Comparison of ENCODE assay signal across 11 cellular contexts in the genomic region with DNA sequence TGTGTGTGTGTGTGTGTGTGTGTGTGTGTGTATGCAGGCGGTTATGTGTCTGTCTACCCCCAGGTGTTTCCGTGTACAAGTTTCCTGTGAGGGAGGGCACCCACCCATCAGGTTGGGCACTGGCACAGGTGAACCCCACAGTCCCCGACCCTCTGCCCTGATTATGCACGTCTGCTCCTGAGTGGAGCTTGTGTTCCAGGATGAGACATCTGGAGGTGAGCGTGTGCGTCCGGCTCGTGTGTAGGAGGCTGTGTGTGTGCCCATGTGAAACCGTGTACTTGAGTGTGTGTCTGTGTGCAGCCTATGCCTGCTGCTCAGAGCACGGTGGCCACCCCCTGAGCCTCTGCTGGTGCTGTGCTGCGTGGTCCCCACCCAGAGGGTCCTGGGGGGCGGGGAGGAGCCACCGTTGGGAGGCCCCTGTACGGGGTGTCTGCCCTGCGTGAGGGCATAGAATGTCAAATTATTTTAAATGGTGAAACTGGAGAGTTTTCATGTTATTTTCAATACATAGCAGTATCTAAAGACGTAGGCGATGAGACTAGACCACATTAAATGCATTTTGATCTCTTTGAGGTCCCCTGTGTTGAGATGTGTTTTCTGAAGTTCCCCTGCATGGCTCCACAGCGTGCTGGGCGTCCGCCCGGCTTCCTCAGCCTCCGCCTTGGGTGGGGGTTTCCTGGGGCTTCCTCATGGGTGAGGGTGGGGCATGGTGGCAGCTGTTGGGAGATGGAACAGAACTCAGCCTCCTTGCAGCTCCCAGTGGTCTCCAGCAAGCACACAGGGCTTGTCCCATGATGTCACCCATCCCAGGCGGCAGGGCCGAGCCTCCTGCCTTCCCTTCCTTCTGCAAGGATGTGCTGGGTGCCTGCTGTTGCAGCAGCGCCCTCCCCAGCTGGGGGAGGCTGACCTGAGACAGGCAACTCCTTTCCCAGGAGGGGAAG. TPM values are rescaled to one million over a fixed set of nuclear protein-coding genes. Genes with fewer than 3 reads are reported as not detected.
DNase-seq lines count a peak whose midpoint lies in the region; ATAC-seq and TF ChIP-seq lines count a peak whose summit lies in the region.
"Had no signal": no experiment of that assay in that cellular context is flagged by ENCODE, and none has a peak within 500 bp of the region (broad histone marks: within the 10 kb centered on the region; RNA-seq: fewer than 3 reads in every experiment).

No MANE protein-coding gene starts in this region.

- POLR2A ChIA-PET in activated CD8-positive, alpha-beta T cell treated with anti-CD3 and anti-CD28 coated beads, Interleukin-2, amount 10 ng/mL, durations not matched to agents 7 days and 5 days (lab: Charles Lee): no interaction called here

- TF ChIP-seq EP300 in sigmoid colon (IDR thresholded peaks at IDR 0.05) (no peak), stomach (IDR thresholded peaks at IDR 0.05) (no peak)

- H3K36me3 Mint-ChIP-seq in activated CD8-positive, alpha-beta T cell treated with anti-CD3 and anti-CD28 coated beads, Interleukin-2, amount 10 ng/mL, durations not matched to agents 7 days and 5 days (ENCODE audit: low read depth): no peaks in the 10 kb centered on the region
- H3K36me3 Mint-ChIP-seq in central memory CD8-positive, alpha-beta T cell (ENCODE audit: insufficient read depth): no peaks in the 10 kb centered on the region

- no peaks in the 10 kb centered on the region for H3K27me3 Mint-ChIP-seq in activated CD8-positive, alpha-beta T cell treated with anti-CD3 and anti-CD28 coated beads, Interleukin-2, amount 10 ng/mL, durations not matched to agents 7 days and 5 days (ENCODE audit: low read depth)
- H3K27me3 Mint-ChIP-seq in central memory CD8-positive, alpha-beta T cell: peaks cover 30% of the 10 kb centered on the region

- WGBS in sigmoid colon, 2 donors: 68 to 81% methylated on average over 25 of the region's 25 CpGs
- WGBS in stomach, 5 donors: 72 to 82% (median 77%) methylated on average over 21 to 25 of the region's 25 CpGs

- H3K4me1 Mint-ChIP-seq in activated CD8-positive, alpha-beta T cell treated with anti-CD3 and anti-CD28 coated beads, Interleukin-2, amount 10 ng/mL, durations not matched to agents 7 days and 5 days (ENCODE audit: low read depth): peaks cover 11% of the 10 kb centered on the region
- H3K4me1 Mint-ChIP-seq in central memory CD8-positive, alpha-beta T cell: peaks cover 9% of the 10 kb centered on the region

- no peaks in the 10 kb centered on the region for H3K9me3 ChIP-seq in sigmoid colon
- no peaks in the 10 kb centered on the region for H3K9me3 ChIP-seq in stomach
- H3K9me3 ChIP-seq: SJSA1 had no signal

- no peaks in the 10 kb centered on the region for H3K4me1 ChIP-seq in sigmoid colon
- H3K4me1 ChIP-seq in stomach: peaks cover 0 to 5% (median 0%) of the 10 kb centered on the region in 4 donors
- H3K4me1 ChIP-seq: SJSA1 had no signal

- H3K36me3 ChIP-seq in sigmoid colon (no peaks in the 10 kb centered on the region), stomach (peaks cover 0 to 18% (median 0%) of the 10 kb centered on the region in 4 donors)
- H3K36me3 ChIP-seq: cardiac muscle cell, SJSA1 had no signal

- peak; percentile 38 for ATAC-seq in activated CD8-positive, alpha-beta T cell treated with anti-CD3 and anti-CD28 coated beads, Interleukin-2, amount 10 ng/mL, durations not matched to agents 7 days and 5 days
- ATAC-seq in central memory CD8-positive, alpha-beta T cell (replicated peaks; ENCODE audit: extremely low read depth, poor library complexity, severe bottlenecking): peak; percentile 57
- no peak for ATAC-seq in HG03139 (IDR thresholded peaks at IDR 0.05; ENCODE audit: unreplicated experiment)

- no peak overlapping the region for H3K4me3 Mint-ChIP-seq in activated CD8-positive, alpha-beta T cell treated with anti-CD3 and anti-CD28 coated beads, Interleukin-2, amount 10 ng/mL, durations not matched to agents 7 days and 5 days
- H3K4me3 Mint-ChIP-seq in central memory CD8-positive, alpha-beta T cell: peak overlapping the region; percentile 61

- H3K9me3 Mint-ChIP-seq in activated CD8-positive, alpha-beta T cell treated with anti-CD3 and anti-CD28 coated beads, Interleukin-2, amount 10 ng/mL, durations not matched to agents 7 days and 5 days (ENCODE audit: insufficient read depth): no peaks in the 10 kb centered on the region
- H3K9me3 Mint-ChIP-seq in central memory CD8-positive, alpha-beta T cell: no peaks in the 10 kb centered on the region

- H3K27ac ChIP-seq in sigmoid colon (no peak overlapping the region), stomach (no peak overlapping the region)
- H3K27ac ChIP-seq: SJSA1 had no signal

- TF ChIP-seq POLR2A in sigmoid colon (IDR thresholded peaks at IDR 0.05) (no peak), stomach (IDR thresholded peaks at IDR 0.05) (no peak)

- H3K27me3 ChIP-seq in sigmoid colon (no peaks in the 10 kb centered on the region), stomach (no peaks in the 10 kb centered on the region)
- H3K27me3 ChIP-seq: cardiac muscle cell, SJSA1 had no signal

- CTCF ChIA-PET in activated CD8-positive, alpha-beta T cell treated with anti-CD3 and anti-CD28 coated beads, Interleukin-2, amount 10 ng/mL, durations not matched to agents 7 days and 5 days (lab: Charles Lee): no interaction called here

- peak overlapping the region; percentile 32 for H3K4me3 ChIP-seq in Jurkat, Clone E6-1 (ENCODE audit: low read length)
- H3K4me3 ChIP-seq in sigmoid colon (no peak overlapping the region), stomach (no peak overlapping the region), foreskin fibroblast (ENCODE audit: low read depth in 1 of 2, low read length in 2 of 2) (no peak overlapping the region)
- H3K4me3 ChIP-seq: cardiac muscle cell, SJSA1 had no signal

- DNase-seq in Jurkat, Clone E6-1 (ENCODE audit: low read depth, low spot score): peak; percentile 78
- DNase-seq in activated CD8-positive, alpha-beta T cell treated with anti-CD3 and anti-CD28 coated beads, Interleukin-2, amount 10 ng/mL, durations not matched to agents 7 days and 5 days: no peak
- DNase-seq in central memory CD8-positive, alpha-beta T cell (ENCODE audit: low spot score in 2 of 2): no peak
- DNase-seq in sigmoid colon: peak; percentile 49
- DNase-seq in stomach: no peak
- DNase-seq in foreskin fibroblast: no peak
- DNase-seq: activated CD4-positive, CD25-positive, alpha-beta regulatory T cell treated with anti-CD3 and anti-CD28 coated beads, Interleukin-2, amount 50 U/mL, for 72 hours; NCI-H526 had no signal

- intact Hi-C loops in sigmoid colon (cut with DNase I) (no loop called here), stomach (cut with DNase I; ENCODE audit: low total_unique reads) (no loop called here)

- TF ChIP-seq CTCF in sigmoid colon (IDR thresholded peaks at IDR 0.05) (no peak), stomach (IDR thresholded peaks at IDR 0.05) (no peak), foreskin fibroblast (IDR thresholded peaks at IDR 0.05; ENCODE audit: low read depth, low read length) (no peak)

- H3K27ac Mint-ChIP-seq in activated CD8-positive, alpha-beta T cell treated with anti-CD3 and anti-CD28 coated beads, Interleukin-2, amount 10 ng/mL, durations not matched to agents 7 days and 5 days: peak overlapping the region; percentile 18
- no peak overlapping the region for H3K27ac Mint-ChIP-seq in central memory CD8-positive, alpha-beta T cell (ENCODE audit: low read depth)

RNA-seq across cellular contexts. Expression of gene KCNJ12, which starts 43.4 kb away (rescaled TPM):
- not detected for polyA plus RNA-seq in Jurkat, Clone E6-1 (2012; ENCODE audit: insufficient read depth, insufficient read length)
- not detected for total RNA-seq in activated CD8-positive, alpha-beta T cell treated with anti-CD3 and anti-CD28 coated beads, Interleukin-2, amount 10 ng/mL, durations not matched to agents 7 days and 5 days
- 1 to 10 TPM in 3 of 4 donors, under 1 TPM in 1; 0.54 to 2.2 (median 1.4) TPM for total RNA-seq in sigmoid colon
- under 1 TPM; 0.23 to 0.60 (median 0.60) TPM for polyA plus RNA-seq in sigmoid colon
- total RNA-seq in stomach: 10 to 100 TPM in 1 of 5 donors, 1 to 10 TPM in 3, under 1 TPM in 1; under 0.01 to 10.5 (median 2.3) TPM
- polyA plus RNA-seq in stomach: under 1 TPM in 2 of 3 donors, not detected in 1; 0.23 to 0.68 TPM
- total RNA-seq: SJSA1 had no signal

Comparison
In these comparisons a context has a peak if more than half of its experiments do, and no peak if none do; other contexts are left out.
1. DNase-seq: peak in Jurkat, Clone E6-1 (single experiment) and sigmoid colon (single experiment); none in activated CD8-positive, alpha-beta T cell treated with anti-CD3 and anti-CD28 coated beads, Interleukin-2, amount 10 ng/mL, durations not matched to agents 7 days and 5 days (single experiment), central memory CD8-positive, alpha-beta T cell (0 of 2), stomach (single experiment) and foreskin fibroblast (0 of 2).